Comparison of ENCODE assay signal across 7 cellular contexts in genomic region chr2:111897630-111897923, GRCh38. TPM values are rescaled to one million over a fixed set of nuclear protein-coding genes. Genes with fewer than 3 reads are reported as not detected.
DNase-seq lines count a peak whose midpoint lies in the region; ATAC-seq and TF ChIP-seq lines count a peak whose summit lies in the region.

No MANE protein-coding gene starts in this region.

- no peak overlapping the region for H3K27ac Mint-ChIP-seq in GM23338

- no peak overlapping the region for H3K27ac ChIP-seq in GM23338 (ENCODE audit: low read depth)
- peak overlapping the region; percentile 71; the same call in 1 of the 2 replicates for H3K27ac ChIP-seq in WERI-Rb-1
- H3K27ac ChIP-seq in stomach smooth muscle (ENCODE audit: low read length), result peak overlapping the region; percentile 69

- H3K79me2 ChIP-seq in GM23338 (replicated peaks; ENCODE audit: insufficient read depth), result no peaks in the 10 kb centered on the region; the same call in 1 of the 2 replicates

- peaks cover 21% of the 10 kb centered on the region for H3K27me3 Mint-ChIP-seq in GM23338 (ENCODE audit: insufficient read depth, low read depth, poor library complexity)

- H3K4me1 ChIP-seq in GM23338 (ENCODE audit: insufficient read depth) (peaks cover 14% of the 10 kb centered on the region), stomach smooth muscle (ENCODE audit: control insufficient read depth, insufficient read depth, low read length) (peaks cover 16% of the 10 kb centered on the region)

- H3K9ac ChIP-seq in stomach smooth muscle (ENCODE audit: low read length in 2 of 2), result peak overlapping the region; percentile 62 to 80

- H3K9me3 ChIP-seq in WERI-Rb-1 (ENCODE audit: severe bottlenecking) (no peaks in the 10 kb centered on the region), stomach smooth muscle (ENCODE audit: control insufficient read depth in 2 of 2, low read length in 2 of 2) (no peaks in the 10 kb centered on the region)

- no peaks in the 10 kb centered on the region for H3F3A ChIP-seq in GM23338 (replicated peaks; ENCODE audit: low read depth)

- H3K27me3 ChIP-seq in GM23338 (ENCODE audit: insufficient read depth), result peaks cover 28% of the 10 kb centered on the region
- H3K27me3 ChIP-seq in WERI-Rb-1 (ENCODE audit: insufficient read depth, low read depth, severe bottlenecking), result peaks cover 16% of the 10 kb centered on the region
- H3K27me3 ChIP-seq in stomach smooth muscle (ENCODE audit: control insufficient read depth in 1 of 2, insufficient read depth in 2 of 2, low read length in 2 of 2), result no peaks in the 10 kb centered on the region

- peak; percentile 5; the same call in 2 of the 3 replicates for ATAC-seq in GM23338

- peaks cover 18% of the 10 kb centered on the region for H3K4me1 Mint-ChIP-seq in GM23338

- DNase-seq in GM23338 (ENCODE audit: low spot score) (no peak), WERI-Rb-1 (no peak), NCI-H2171 (lab: John Stamatoyannopoulos, UW) (no peak), SKM-1 treated with dmso at 0.1 percent for 144 hours (lab: John Stamatoyannopoulos, UW; ENCODE audit: unreplicated experiment) (no peak), DMS53 treated with DMSO at 0.1 percent for 48 hours (lab: John Stamatoyannopoulos, UW; ENCODE audit: unreplicated experiment) (no peak)

- no peaks in the 10 kb centered on the region for H3K9me3 Mint-ChIP-seq in GM23338

- peak overlapping the region; percentile 92 for H3K4me3 Mint-ChIP-seq in GM23338

- H3K4me3 ChIP-seq in GM23338, result peak overlapping the region; percentile 96
- peak overlapping the region; percentile 51 for H3K4me3 ChIP-seq in WERI-Rb-1 (ENCODE audit: low read depth, low read length)
- H3K4me3 ChIP-seq in iPS-11a (ENCODE audit: low read depth, low read length), result peak overlapping the region; percentile 71
- H3K4me3 ChIP-seq in stomach smooth muscle (ENCODE audit: low read length in 2 of 2), result peak overlapping the region; percentile 61 to 83

- peaks cover 9% of the 10 kb centered on the region; the same call in 1 of the 2 replicates for H4K20me1 ChIP-seq in GM23338 (replicated peaks; ENCODE audit: insufficient read depth)

- H3K36me3 Mint-ChIP-seq in GM23338 (ENCODE audit: low read depth), result no peaks in the 10 kb centered on the region; the same call in 2 of the 3 replicates

- no peaks in the 10 kb centered on the region for H3K9me2 ChIP-seq in GM23338 (ENCODE audit: insufficient read depth)

- H2AFZ ChIP-seq in GM23338, result peak overlapping the region; percentile 99

- peak overlapping the region; percentile 94 for H3K4me2 ChIP-seq in GM23338

- H3K36me3 ChIP-seq in GM23338 (ENCODE audit: insufficient read depth) (no peaks in the 10 kb centered on the region), WERI-Rb-1 (no peaks in the 10 kb centered on the region), stomach smooth muscle (ENCODE audit: control insufficient read depth in 2 of 2, insufficient read depth in 2 of 2, low read length in 2 of 2) (no peaks in the 10 kb centered on the region)

- TF ChIP-seq CTCF in GM23338 (conservative IDR thresholded peaks at IDR 0.05; ENCODE audit: low read depth in 2 of 2), result no peak
- TF ChIP-seq CTCF in WERI-Rb-1 (IDR thresholded peaks at IDR 0.05; ENCODE audit: low read depth, low read length), result no peak

TF ChIP-seq in GM23338, 12 proteins besides CTCF, POLR2A, EP300 and RAD21:
- TF ChIP-seq CREB1 (CRISPR knock-in tag; IDR thresholded peaks at IDR 0.05; ENCODE audit: low read depth), result peak; percentile 19; the same call in 1 of the 2 replicates
- TF ChIP-seq, protein P1, sequence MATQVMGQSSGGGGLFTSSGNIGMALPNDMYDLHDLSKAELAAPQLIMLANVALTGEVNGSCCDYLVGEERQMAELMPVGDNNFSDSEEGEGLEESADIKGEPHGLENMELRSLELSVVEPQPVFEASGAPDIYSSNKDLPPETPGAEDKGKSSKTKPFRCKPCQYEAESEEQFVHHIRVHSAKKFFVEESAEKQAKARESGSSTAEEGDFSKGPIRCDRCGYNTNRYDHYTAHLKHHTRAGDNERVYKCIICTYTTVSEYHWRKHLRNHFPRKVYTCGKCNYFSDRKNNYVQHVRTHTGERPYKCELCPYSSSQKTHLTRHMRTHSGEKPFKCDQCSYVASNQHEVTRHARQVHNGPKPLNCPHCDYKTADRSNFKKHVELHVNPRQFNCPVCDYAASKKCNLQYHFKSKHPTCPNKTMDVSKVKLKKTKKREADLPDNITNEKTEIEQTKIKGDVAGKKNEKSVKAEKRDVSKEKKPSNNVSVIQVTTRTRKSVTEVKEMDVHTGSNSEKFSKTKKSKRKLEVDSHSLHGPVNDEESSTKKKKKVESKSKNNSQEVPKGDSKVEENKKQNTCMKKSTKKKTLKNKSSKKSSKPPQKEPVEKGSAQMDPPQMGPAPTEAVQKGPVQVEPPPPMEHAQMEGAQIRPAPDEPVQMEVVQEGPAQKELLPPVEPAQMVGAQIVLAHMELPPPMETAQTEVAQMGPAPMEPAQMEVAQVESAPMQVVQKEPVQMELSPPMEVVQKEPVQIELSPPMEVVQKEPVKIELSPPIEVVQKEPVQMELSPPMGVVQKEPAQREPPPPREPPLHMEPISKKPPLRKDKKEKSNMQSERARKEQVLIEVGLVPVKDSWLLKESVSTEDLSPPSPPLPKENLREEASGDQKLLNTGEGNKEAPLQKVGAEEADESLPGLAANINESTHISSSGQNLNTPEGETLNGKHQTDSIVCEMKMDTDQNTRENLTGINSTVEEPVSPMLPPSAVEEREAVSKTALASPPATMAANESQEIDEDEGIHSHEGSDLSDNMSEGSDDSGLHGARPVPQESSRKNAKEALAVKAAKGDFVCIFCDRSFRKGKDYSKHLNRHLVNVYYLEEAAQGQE (IDR thresholded peaks at IDR 0.05; ENCODE audit: unreplicated experiment), result no peak
TF ChIP-seq in GM23338: peak in this region for 1.

RNA-seq across cellular contexts. Expression of gene MERTK, which starts 0.8 kb away (rescaled TPM):
- total RNA-seq in GM23338 (2014; rRNA removed; shearing (Covaris generic)), result 8.7 and 9.0 TPM in 2 replicates
- polyA plus RNA-seq in GM23338 (2016; fragmentation: Nextera tagmentation; extraction: Ambion mirVana), result 2.4 and 3.0 TPM in 2 replicates

RNA-seq across cellular contexts. Expression of gene ANAPC1, which starts 13.6 kb away (rescaled TPM):
- 148 and 175 TPM in 2 replicates for total RNA-seq in GM23338 (2014; rRNA removed; shearing (Covaris generic))
- 14.0 and 17.8 TPM in 2 replicates for polyA plus RNA-seq in GM23338 (2016; fragmentation: Nextera tagmentation; extraction: Ambion mirVana)
